ENCODE assay signal across 8 cellular contexts in genomic region chr1:43358121-43358745, GRCh38. TPM values are rescaled to one million over a fixed set of nuclear protein-coding genes. Genes with fewer than 3 reads are reported as not detected.
A peak's percentile ranks its signal among the peaks of the same experiment; 100 is the strongest.
DNase-seq lines count a peak whose midpoint lies in the region; ATAC-seq and TF ChIP-seq lines count a peak whose summit lies in the region.

No MANE protein-coding gene starts in this region.

- WGBS in adrenal gland, 4 donors = 0% methylated on average over 22 to 33 of the region's 33 CpGs
- WGBS in iPS DF 6.9 (ENCODE audit: insufficient coverage, insufficient read length) = no CpG with 5 or more reads among the region's 33 CpGs
- WGBS in sigmoid colon, 2 donors = 1% methylated on average over 33 of the region's 33 CpGs

- H3K9me3 ChIP-seq in adrenal gland (replicated peaks in 1 of 3) (no peaks in the 10 kb centered on the region), iPS DF 6.9 (ENCODE audit: control insufficient read depth, insufficient read depth, low read length) (no peaks in the 10 kb centered on the region), sigmoid colon (no peaks in the 10 kb centered on the region)

- peaks cover 0 to 21% of the 10 kb centered on the region in 2 donors for H3K36me3 ChIP-seq in adrenal gland (replicated peaks in 1 of 2)
- H3K36me3 ChIP-seq in iPS DF 6.9 (ENCODE audit: control insufficient read depth, insufficient read depth, low read length) = peaks cover 22% of the 10 kb centered on the region
- peaks cover 0 to 27% (median 4%) of the 10 kb centered on the region in 4 donors for H3K36me3 ChIP-seq in sigmoid colon

- H3K4me1 ChIP-seq in adrenal gland (replicated peaks in 1 of 2) (peaks cover 5 to 18% of the 10 kb centered on the region in 2 donors), iPS DF 6.9 (ENCODE audit: control insufficient read depth, insufficient read depth, low read length) (peaks cover 6% of the 10 kb centered on the region; the same call in 1 of the 2 replicates), sigmoid colon (peaks cover 0 to 18% (median 13%) of the 10 kb centered on the region in 4 donors)

- TF ChIP-seq CTCF in 22Rv1 (IDR thresholded peaks at IDR 0.05) (peak; percentile 68), GM10266 (IDR thresholded peaks at IDR 0.05; ENCODE audit: control insufficient read depth, insufficient read depth, low read depth, missing control alignments) (peak; percentile 60), adrenal gland (IDR thresholded peaks at IDR 0.05) (peak in 5 of 6 experiments; percentile 25 to 51 (median 39)), sigmoid colon (IDR thresholded peaks at IDR 0.05) (no peak)

- intact Hi-C loops in adrenal gland (cut with DNase I) = loop anchor here in 1 of 2 donors (5.0 kb wide), 1 partner anchor 121 kb away; no protein-coding TSS in a partner anchor
- intact Hi-C loops in sigmoid colon (cut with DNase I) = loop anchor here (5.0 kb wide), 1 partner anchor 94 kb away; the partner anchor contains the start of gene HYI

- no peaks in the 10 kb centered on the region for H3K27me3 ChIP-seq in adrenal gland
- H3K27me3 ChIP-seq in iPS DF 6.9 (ENCODE audit: control insufficient read depth, insufficient read depth, low read length) = no peaks in the 10 kb centered on the region
- no peaks in the 10 kb centered on the region for H3K27me3 ChIP-seq in sigmoid colon

- H3K27ac ChIP-seq in 22Rv1 = peak overlapping the region; percentile 95
- peak overlapping the region in 4 of 5 donors; percentile 81 to 91 (median 84) for H3K27ac ChIP-seq in adrenal gland
- no peak overlapping the region for H3K27ac ChIP-seq in iPS DF 6.9 (ENCODE audit: low read length)
- peak overlapping the region; percentile 88 to 96 (median 92) for H3K27ac ChIP-seq in sigmoid colon

- TF ChIP-seq POLR2A in adrenal gland (IDR thresholded peaks at IDR 0.05) (peak in 1 of 2 donors; percentile 72), sigmoid colon (IDR thresholded peaks at IDR 0.05) (no peak)

- ATAC-seq in HG03039 (IDR thresholded peaks at IDR 0.05; ENCODE audit: unreplicated experiment) = peak; percentile 1

- peak overlapping the region; percentile 27 to 80 (median 65) for H3K4me3 ChIP-seq in adrenal gland
- peak overlapping the region; percentile 60; the same call in 1 of the 2 replicates for H3K4me3 ChIP-seq in iPS DF 6.9 (ENCODE audit: low read length)
- H3K4me3 ChIP-seq in sigmoid colon = peak overlapping the region; percentile 52 to 78 (median 60)

- DNase-seq in GM10266 (ENCODE audit: extremely low spot score) = peak; percentile 71
- DNase-seq in NOMO-1 treated with DMSO at 0.1 percent for 48 hours (lab: John Stamatoyannopoulos, UW; ENCODE audit: unreplicated experiment) = peak; percentile 52
- peak in 4 of 7 donors; percentile 27 to 59 (median 37) for DNase-seq in adrenal gland
- DNase-seq in iPS DF 6.9 (ENCODE audit: low read depth, low spot score) = no peak
- no peak for DNase-seq in sigmoid colon
- no peak for DNase-seq in NCI-H187 (lab: John Stamatoyannopoulos, UW)

- no peak for TF ChIP-seq EP300 in sigmoid colon (IDR thresholded peaks at IDR 0.05)

RNA-seq across cellular contexts. Expression of gene CDC20, which starts 0.5 kb away (rescaled TPM):
- total RNA-seq in adrenal gland (1 to 10 TPM in 5 of 8 donors, under 1 TPM in 3; 0.32 to 4.0 (median 2.0) TPM), sigmoid colon (1 to 10 TPM in 2 of 4 donors, under 1 TPM in 2; 0.66 to 3.4 (median 1.2) TPM)
- polyA plus RNA-seq in adrenal gland (1 to 10 TPM in 2 of 3 donors, under 1 TPM in 1; 0.88 to 3.0 (median 2.6) TPM), sigmoid colon (10 to 100 TPM; 11.4 to 65.7 (median 17.1) TPM)

RNA-seq across cellular contexts. Expression of gene ELOVL1, which starts 9.6 kb away (rescaled TPM):
- total RNA-seq in adrenal gland (100 to 1,000 TPM in 1 of 8 donors, 10 to 100 TPM in 7; 24.9 to 108 (median 63.8) TPM), sigmoid colon (10 to 100 TPM; 26.8 to 39.6 (median 29.5) TPM)
- polyA plus RNA-seq in adrenal gland (100 to 1,000 TPM in 1 of 3 donors, 10 to 100 TPM in 2; 33.6 to 242 (median 64.2) TPM), sigmoid colon (100 to 1,000 TPM in 1 of 3 donors, 10 to 100 TPM in 2; 43.2 to 155 (median 63.6) TPM)

RNA-seq across cellular contexts. Expression of gene MPL, which starts 20.6 kb away (rescaled TPM):
- under 1 TPM in 3 of 8 donors, not detected in 5; 0.21 to 0.61 (median 0.50) TPM for total RNA-seq in adrenal gland
- polyA plus RNA-seq in adrenal gland = under 1 TPM in 2 of 3 donors, not detected in 1; 0.15 to 0.40 TPM
- not detected for total RNA-seq in sigmoid colon
- not detected for polyA plus RNA-seq in sigmoid colon

RNA-seq across cellular contexts. Expression of gene MED8, which starts 31.4 kb away (rescaled TPM):
- total RNA-seq in adrenal gland (10 to 100 TPM; 17.3 to 38.1 (median 32.3) TPM), sigmoid colon (10 to 100 TPM; 25.3 to 33.4 (median 29.6) TPM)
- polyA plus RNA-seq in adrenal gland (10 to 100 TPM; 26.2 to 58.3 (median 30.0) TPM), sigmoid colon (10 to 100 TPM; 34.2 to 43.9 (median 36.6) TPM)

RNA-seq across cellular contexts. Expression of gene SZT2, which starts 31.5 kb away (rescaled TPM):
- total RNA-seq in adrenal gland (10 to 100 TPM; 24.7 to 62.3 (median 40.8) TPM), sigmoid colon (10 to 100 TPM; 19.1 to 47.4 (median 25.2) TPM)
- polyA plus RNA-seq in adrenal gland (100 to 1,000 TPM in 1 of 3 donors, 10 to 100 TPM in 2; 12.2 to 106 (median 33.3) TPM), sigmoid colon (10 to 100 TPM in 1 of 3 donors, 1 to 10 TPM in 2; 4.6 to 39.2 (median 4.8) TPM)

Comparison
In these comparisons a context has a peak if more than half of its experiments do, and no peak if none do; other contexts are left out.
1. CTCF ChIP-seq: peak in 22Rv1 (single experiment), GM10266 (single experiment) and adrenal gland (5 of 6); none in sigmoid colon (0 of 4).
2. DNase-seq: peak in GM10266 (single experiment), NOMO-1 treated with DMSO at 0.1 percent for 48 hours (single experiment) and adrenal gland (4 of 7); none in iPS DF 6.9 (single experiment), sigmoid colon (single experiment) and NCI-H187 (0 of 2).
3. Peak in every context shown above with its lines, with median percentiles within 50 percentile points of each other: H3K4me3 ChIP-seq.